In the genomic region with DNA sequence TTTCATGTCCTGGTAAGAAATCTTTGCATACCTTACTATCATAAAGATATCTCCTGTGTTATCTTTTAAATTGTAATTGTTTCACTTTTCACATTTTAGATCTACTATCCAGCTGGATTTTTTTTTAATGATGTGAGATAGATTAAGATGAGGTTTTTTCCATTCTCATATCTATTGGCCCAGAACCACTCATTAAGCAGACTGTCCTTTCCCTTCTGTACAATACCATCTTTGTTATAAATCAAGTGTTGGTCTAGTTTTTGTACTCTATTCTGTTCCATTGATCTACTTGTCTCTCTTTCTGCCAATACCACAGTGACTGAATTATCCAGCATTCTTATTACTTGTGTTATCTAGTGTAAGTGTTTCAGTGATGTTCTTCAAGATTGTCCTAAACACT, we compare ENCODE assay signal across 19 cellular contexts.
DNase-seq lines count a peak whose midpoint lies in the region; ATAC-seq and TF ChIP-seq lines count a peak whose summit lies in the region.
"Had no signal": no experiment of that assay in that cellular context is flagged by ENCODE, and none has a peak within 500 bp of the region (broad histone marks: within the 10 kb centered on the region; RNA-seq: fewer than 3 reads in every experiment).

No MANE protein-coding gene starts in this region.

- H4K20me1 ChIP-seq in GM23338 (replicated peaks; ENCODE audit: insufficient read depth), result no peaks in the 10 kb centered on the region
- H4K20me1 ChIP-seq: BLaER1 had no signal

- H3K27ac ChIP-seq in GM23338 (ENCODE audit: low read depth) (no peak overlapping the region), upper lobe of left lung (no peak overlapping the region)
- H3K27ac ChIP-seq: 22Rv1, BLaER1, C4-2B had no signal

- H3K79me2 ChIP-seq in GM23338 (replicated peaks; ENCODE audit: insufficient read depth), result no peaks in the 10 kb centered on the region

- 0 out of 2 replicates have a peak, but pooled peaks cover 4% of the 10 kb centered on the region for H3K9me2 ChIP-seq in GM23338 (ENCODE audit: insufficient read depth)

- in situ Hi-C loops in SK-MEL-5 (cut with HindIII; ENCODE audit: low pct_unique_long_range_greater_than_20kb, low sequenced_read_pairs), result no loop called here

- no peak for TF ChIP-seq POLR2A in upper lobe of left lung (IDR thresholded peaks at IDR 0.05)

- no peak for ATAC-seq in GM23338
- no peak for ATAC-seq in GM21528 (IDR thresholded peaks at IDR 0.05; ENCODE audit: low FRiP score, unreplicated experiment)
- no peak for ATAC-seq in upper lobe of left lung (ENCODE audit: low FRiP score in 2 of 2)
- ATAC-seq: HCT116 had no signal

- peaks cover 19% of the 10 kb centered on the region for H3K4me1 Mint-ChIP-seq in GM23338

- no peaks in the 10 kb centered on the region for H3K27me3 ChIP-seq in GM23338 (ENCODE audit: insufficient read depth)
- H3K27me3 ChIP-seq in upper lobe of left lung, result no peaks in the 10 kb centered on the region
- H3K27me3 ChIP-seq: BLaER1 had no signal

- no peak overlapping the region for H3K4me3 Mint-ChIP-seq in GM23338
- H3K4me3 Mint-ChIP-seq: B cell; CD4-positive, CD25-positive, alpha-beta regulatory T cell; CD8-positive, alpha-beta memory T cell had no signal

- no peak for TF ChIP-seq EP300 in upper lobe of left lung (IDR thresholded peaks at IDR 0.05)

- H3K36me3 ChIP-seq in GM23338 (ENCODE audit: insufficient read depth) (no peaks in the 10 kb centered on the region), upper lobe of left lung (no peaks in the 10 kb centered on the region)
- H3K36me3 ChIP-seq: BLaER1 had no signal

- H3K4me1 ChIP-seq in GM23338 (ENCODE audit: insufficient read depth) (peaks cover 13% of the 10 kb centered on the region; the same call in 1 of the 2 replicates), upper lobe of left lung (no peaks in the 10 kb centered on the region)
- H3K4me1 ChIP-seq: BLaER1 had no signal

- peaks cover 3% of the 10 kb centered on the region for H3K9me3 Mint-ChIP-seq in GM23338

- DNase-seq in GM23338 (ENCODE audit: low spot score) (no peak), SK-MEL-5 (ENCODE audit: low read depth, low spot score) (peak; percentile 80), foreskin melanocyte (peak; percentile 78), pons (ENCODE audit: low spot score) (peak; percentile 9), NCI-H446 treated with DMSO at 0.1 percent for 48 hours (lab: John Stamatoyannopoulos, UW) (no peak), upper lobe of left lung (no peak)
- DNase-seq: CD4-positive, CD25-positive, alpha-beta regulatory T cell; CD8-positive, alpha-beta memory T cell; DMS 273 treated with DMSO at 0.1 percent for 48 hours; DMS79; EL; GDM1; H7 had no signal

- TF ChIP-seq CTCF in GM23338 (conservative IDR thresholded peaks at IDR 0.05; ENCODE audit: low read depth in 2 of 2), result no peak
- no peak for TF ChIP-seq CTCF in upper lobe of left lung (IDR thresholded peaks at IDR 0.05)

- H3K27me3 Mint-ChIP-seq in GM23338 (ENCODE audit: insufficient read depth, low read depth, poor library complexity), result peaks cover 6% of the 10 kb centered on the region
- H3K27me3 Mint-ChIP-seq: B cell had no signal

- no peaks in the 10 kb centered on the region for H3K9me3 ChIP-seq in upper lobe of left lung

- peaks cover 8% of the 10 kb centered on the region for H3K36me3 Mint-ChIP-seq in GM23338 (ENCODE audit: low read depth)
- H3K36me3 Mint-ChIP-seq: CD4-positive, CD25-positive, alpha-beta regulatory T cell had no signal

- peak overlapping the region; percentile 24; the same call in 1 of the 2 replicates for H3K4me2 ChIP-seq in GM23338
- H3K4me2 ChIP-seq: BLaER1 had no signal

- H3K4me3 ChIP-seq in GM23338 (no peak overlapping the region), upper lobe of left lung (no peak overlapping the region)
- H3K4me3 ChIP-seq: BLaER1 had no signal

- no peak overlapping the region for H2AFZ ChIP-seq in GM23338

- no peak overlapping the region; the same call in none of the 2 replicates for H3K27ac Mint-ChIP-seq in GM23338
- H3K27ac Mint-ChIP-seq: B cell; CD4-positive, CD25-positive, alpha-beta regulatory T cell; CD8-positive, alpha-beta memory T cell had no signal

- no peaks in the 10 kb centered on the region for H3F3A ChIP-seq in GM23338 (replicated peaks; ENCODE audit: low read depth)

TF ChIP-seq in GM23338, 12 proteins besides CTCF, POLR2A, EP300 and RAD21:
- TF ChIP-seq ZNF331 (CRISPR knock-in tag; IDR thresholded peaks at IDR 0.05; ENCODE audit: low read depth) (no peak), CREB1 (CRISPR knock-in tag; IDR thresholded peaks at IDR 0.05; ENCODE audit: low read depth) (no peak)
- TF ChIP-seq, protein P1, sequence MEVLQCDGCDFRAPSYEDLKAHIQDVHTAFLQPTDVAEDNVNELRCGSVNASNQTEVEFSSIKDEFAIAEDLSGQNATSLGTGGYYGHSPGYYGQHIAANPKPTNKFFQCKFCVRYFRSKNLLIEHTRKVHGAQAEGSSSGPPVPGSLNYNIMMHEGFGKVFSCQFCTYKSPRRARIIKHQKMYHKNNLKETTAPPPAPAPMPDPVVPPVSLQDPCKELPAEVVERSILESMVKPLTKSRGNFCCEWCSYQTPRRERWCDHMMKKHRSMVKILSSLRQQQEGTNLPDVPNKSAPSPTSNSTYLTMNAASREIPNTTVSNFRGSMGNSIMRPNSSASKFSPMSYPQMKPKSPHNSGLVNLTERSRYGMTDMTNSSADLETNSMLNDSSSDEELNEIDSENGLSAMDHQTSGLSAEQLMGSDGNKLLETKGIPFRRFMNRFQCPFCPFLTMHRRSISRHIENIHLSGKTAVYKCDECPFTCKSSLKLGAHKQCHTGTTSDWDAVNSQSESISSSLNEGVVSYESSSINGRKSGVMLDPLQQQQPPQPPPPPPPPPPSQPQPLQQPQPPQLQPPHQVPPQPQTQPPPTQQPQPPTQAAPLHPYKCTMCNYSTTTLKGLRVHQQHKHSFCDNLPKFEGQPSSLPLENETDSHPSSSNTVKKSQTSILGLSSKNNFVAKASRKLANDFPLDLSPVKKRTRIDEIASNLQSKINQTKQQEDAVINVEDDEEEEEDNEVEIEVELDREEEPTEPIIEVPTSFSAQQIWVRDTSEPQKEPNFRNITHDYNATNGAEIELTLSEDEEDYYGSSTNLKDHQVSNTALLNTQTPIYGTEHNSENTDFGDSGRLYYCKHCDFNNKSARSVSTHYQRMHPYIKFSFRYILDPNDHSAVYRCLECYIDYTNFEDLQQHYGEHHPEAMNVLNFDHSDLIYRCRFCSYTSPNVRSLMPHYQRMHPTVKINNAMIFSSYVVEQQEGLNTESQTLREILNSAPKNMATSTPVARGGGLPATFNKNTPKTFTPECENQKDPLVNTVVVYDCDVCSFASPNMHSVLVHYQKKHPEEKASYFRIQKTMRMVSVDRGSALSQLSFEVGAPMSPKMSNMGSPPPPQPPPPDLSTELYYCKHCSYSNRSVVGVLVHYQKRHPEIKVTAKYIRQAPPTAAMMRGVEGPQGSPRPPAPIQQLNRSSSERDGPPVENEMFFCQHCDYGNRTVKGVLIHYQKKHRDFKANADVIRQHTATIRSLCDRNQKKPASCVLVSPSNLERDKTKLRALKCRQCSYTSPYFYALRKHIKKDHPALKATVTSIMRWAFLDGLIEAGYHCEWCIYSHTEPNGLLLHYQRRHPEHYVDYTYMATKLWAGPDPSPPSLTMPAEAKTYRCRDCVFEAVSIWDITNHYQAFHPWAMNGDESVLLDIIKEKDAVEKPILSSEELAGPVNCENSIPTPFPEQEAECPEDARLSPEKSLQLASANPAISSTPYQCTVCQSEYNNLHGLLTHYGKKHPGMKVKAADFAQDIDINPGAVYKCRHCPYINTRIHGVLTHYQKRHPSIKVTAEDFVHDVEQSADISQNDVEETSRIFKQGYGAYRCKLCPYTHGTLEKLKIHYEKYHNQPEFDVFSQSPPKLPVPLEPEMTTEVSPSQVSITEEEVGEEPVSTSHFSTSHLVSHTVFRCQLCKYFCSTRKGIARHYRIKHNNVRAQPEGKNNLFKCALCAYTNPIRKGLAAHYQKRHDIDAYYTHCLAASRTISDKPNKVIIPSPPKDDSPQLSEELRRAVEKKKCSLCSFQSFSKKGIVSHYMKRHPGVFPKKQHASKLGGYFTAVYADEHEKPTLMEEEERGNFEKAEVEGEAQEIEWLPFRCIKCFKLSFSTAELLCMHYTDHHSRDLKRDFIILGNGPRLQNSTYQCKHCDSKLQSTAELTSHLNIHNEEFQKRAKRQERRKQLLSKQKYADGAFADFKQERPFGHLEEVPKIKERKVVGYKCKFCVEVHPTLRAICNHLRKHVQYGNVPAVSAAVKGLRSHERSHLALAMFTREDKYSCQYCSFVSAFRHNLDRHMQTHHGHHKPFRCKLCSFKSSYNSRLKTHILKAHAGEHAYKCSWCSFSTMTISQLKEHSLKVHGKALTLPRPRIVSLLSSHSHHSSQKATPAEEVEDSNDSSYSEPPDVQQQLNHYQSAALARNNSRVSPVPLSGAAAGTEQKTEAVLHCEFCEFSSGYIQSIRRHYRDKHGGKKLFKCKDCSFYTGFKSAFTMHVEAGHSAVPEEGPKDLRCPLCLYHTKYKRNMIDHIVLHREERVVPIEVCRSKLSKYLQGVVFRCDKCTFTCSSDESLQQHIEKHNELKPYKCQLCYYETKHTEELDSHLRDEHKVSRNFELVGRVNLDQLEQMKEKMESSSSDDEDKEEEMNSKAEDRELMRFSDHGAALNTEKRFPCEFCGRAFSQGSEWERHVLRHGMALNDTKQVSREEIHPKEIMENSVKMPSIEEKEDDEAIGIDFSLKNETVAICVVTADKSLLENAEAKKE (CRISPR knock-in tag; IDR thresholded peaks at IDR 0.05), result no peak

Comparison
In these comparisons a context has a peak if more than half of its experiments do, and no peak if none do; other contexts are left out.
1. DNase-seq: peak in SK-MEL-5 (single experiment), foreskin melanocyte (single experiment) and pons (single experiment); none in GM23338 (single experiment), NCI-H446 treated with DMSO at 0.1 percent for 48 hours (single experiment) and upper lobe of left lung (0 of 2).